ENCODE assay signal across 1 cellular context in the genomic region with DNA sequence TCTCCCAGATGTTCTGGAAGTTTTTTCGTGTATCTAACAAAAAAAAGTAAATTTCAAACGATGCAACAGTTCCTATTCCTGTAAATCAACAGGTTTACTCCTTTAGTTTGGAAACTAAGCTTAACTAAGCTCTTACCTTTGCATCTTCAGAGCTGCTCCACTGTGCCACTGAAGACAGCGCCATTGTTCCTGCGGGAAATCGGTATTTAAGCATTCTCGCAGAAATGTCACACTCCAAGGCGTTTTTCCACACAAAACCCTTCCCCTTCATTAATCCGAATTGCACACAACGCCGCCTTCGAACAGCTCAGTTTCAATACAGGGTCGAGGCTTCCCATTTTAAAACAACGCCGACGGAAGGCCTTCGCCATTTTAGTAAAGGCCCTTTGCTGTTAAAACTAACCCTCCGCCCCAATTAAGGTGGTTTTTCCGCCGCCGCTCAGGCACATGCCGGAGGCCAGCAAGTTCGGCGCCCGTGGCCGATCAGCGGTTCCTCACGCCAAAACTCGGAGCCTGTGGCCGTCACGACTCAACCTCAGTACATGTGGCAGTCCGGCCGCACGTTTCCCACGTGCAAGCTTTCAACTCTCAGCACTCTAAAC.
TF ChIP-seq lines count a peak whose summit lies in the region.

No MANE protein-coding gene starts in this region.

TF ChIP-seq in K562, 482 proteins besides CTCF, POLR2A, EP300 and RAD21 (continued from another document and continues in another):
- TF ChIP-seq, protein P1, sequence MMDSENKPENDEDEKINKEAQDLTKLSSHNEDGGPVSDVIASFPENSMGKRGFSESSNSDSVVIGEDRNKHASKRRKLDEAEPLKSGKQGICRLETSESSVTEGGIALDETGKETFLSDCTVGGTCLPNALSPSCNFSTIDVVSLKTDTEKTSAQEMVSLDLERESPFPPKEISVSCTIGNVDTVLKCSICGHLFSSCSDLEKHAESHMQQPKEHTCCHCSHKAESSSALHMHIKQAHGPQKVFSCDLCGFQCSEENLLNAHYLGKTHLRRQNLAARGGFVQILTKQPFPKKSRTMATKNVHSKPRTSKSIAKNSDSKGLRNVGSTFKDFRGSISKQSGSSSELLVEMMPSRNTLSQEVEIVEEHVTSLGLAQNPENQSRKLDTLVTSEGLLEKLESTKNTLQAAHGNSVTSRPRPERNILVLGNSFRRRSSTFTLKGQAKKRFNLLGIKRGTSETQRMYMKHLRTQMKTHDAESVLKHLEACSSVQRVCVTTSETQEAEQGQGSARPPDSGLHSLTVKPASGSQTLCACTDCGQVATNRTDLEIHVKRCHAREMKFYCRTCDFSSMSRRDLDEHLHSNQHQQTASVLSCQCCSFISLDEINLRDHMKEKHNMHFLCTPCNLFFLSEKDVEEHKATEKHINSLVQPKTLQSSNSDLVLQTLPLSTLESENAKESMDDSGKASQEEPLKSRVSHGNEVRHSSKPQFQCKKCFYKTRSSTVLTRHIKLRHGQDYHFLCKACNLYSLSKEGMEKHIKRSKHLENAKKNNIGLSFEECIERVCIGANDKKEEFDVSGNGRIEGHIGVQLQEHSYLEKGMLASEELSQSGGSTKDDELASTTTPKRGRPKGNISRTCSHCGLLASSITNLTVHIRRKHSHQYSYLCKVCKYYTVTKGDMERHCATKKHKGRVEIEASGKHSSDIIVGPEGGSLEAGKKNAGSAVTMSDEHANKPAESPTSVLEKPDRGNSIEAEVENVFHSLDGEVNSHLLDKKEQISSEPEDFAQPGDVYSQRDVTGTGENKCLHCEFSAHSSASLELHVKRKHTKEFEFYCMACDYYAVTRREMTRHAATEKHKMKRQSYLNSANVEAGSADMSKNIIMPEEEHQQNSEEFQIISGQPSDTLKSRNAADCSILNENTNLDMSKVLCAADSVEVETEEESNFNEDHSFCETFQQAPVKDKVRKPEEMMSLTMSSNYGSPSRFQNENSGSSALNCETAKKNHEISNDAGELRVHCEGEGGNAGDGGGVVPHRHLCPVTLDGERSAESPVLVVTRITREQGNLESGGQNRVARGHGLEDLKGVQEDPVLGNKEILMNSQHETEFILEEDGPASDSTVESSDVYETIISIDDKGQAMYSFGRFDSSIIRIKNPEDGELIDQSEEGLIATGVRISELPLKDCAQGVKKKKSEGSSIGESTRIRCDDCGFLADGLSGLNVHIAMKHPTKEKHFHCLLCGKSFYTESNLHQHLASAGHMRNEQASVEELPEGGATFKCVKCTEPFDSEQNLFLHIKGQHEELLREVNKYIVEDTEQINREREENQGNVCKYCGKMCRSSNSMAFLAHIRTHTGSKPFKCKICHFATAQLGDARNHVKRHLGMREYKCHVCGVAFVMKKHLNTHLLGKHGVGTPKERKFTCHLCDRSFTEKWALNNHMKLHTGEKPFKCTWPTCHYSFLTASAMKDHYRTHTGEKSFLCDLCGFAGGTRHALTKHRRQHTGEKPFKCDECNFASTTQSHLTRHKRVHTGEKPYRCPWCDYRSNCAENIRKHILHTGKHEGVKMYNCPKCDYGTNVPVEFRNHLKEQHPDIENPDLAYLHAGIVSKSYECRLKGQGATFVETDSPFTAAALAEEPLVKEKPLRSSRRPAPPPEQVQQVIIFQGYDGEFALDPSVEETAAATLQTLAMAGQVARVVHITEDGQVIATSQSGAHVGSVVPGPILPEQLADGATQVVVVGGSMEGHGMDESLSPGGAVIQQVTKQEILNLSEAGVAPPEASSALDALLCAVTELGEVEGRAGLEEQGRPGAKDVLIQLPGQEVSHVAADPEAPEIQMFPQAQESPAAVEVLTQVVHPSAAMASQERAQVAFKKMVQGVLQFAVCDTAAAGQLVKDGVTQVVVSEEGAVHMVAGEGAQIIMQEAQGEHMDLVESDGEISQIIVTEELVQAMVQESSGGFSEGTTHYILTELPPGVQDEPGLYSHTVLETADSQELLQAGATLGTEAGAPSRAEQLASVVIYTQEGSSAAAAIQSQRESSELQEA (IDR thresholded peaks at IDR 0.05; ENCODE audit: low read depth) = no peak
- no peak for TF ChIP-seq MED1 (CRISPR knock-in tag; IDR thresholded peaks at IDR 0.05; ENCODE audit: borderline replicate concordance)
- TF ChIP-seq SRF (CRISPR knock-in tag; IDR thresholded peaks at IDR 0.05) = 0 out of 4 replicates have a peak, but pooled peaks of 1 of the 2 experiments have one; percentile 4
- TF ChIP-seq ZNF696 (CRISPR knock-in tag; conservative IDR thresholded peaks at IDR 0.05) = no peak
- TF ChIP-seq, protein P2, sequence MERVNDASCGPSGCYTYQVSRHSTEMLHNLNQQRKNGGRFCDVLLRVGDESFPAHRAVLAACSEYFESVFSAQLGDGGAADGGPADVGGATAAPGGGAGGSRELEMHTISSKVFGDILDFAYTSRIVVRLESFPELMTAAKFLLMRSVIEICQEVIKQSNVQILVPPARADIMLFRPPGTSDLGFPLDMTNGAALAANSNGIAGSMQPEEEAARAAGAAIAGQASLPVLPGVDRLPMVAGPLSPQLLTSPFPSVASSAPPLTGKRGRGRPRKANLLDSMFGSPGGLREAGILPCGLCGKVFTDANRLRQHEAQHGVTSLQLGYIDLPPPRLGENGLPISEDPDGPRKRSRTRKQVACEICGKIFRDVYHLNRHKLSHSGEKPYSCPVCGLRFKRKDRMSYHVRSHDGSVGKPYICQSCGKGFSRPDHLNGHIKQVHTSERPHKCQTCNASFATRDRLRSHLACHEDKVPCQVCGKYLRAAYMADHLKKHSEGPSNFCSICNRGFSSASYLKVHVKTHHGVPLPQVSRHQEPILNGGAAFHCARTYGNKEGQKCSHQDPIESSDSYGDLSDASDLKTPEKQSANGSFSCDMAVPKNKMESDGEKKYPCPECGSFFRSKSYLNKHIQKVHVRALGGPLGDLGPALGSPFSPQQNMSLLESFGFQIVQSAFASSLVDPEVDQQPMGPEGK (CRISPR knock-in tag; IDR thresholded peaks at IDR 0.05; ENCODE audit: borderline replicate concordance) = peak; percentile 77; the same call in 1 of the 2 replicates
- TF ChIP-seq, protein P3, sequence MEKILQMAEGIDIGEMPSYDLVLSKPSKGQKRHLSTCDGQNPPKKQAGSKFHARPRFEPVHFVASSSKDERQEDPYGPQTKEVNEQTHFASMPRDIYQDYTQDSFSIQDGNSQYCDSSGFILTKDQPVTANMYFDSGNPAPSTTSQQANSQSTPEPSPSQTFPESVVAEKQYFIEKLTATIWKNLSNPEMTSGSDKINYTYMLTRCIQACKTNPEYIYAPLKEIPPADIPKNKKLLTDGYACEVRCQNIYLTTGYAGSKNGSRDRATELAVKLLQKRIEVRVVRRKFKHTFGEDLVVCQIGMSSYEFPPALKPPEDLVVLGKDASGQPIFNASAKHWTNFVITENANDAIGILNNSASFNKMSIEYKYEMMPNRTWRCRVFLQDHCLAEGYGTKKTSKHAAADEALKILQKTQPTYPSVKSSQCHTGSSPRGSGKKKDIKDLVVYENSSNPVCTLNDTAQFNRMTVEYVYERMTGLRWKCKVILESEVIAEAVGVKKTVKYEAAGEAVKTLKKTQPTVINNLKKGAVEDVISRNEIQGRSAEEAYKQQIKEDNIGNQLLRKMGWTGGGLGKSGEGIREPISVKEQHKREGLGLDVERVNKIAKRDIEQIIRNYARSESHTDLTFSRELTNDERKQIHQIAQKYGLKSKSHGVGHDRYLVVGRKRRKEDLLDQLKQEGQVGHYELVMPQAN (IDR thresholded peaks at IDR 0.05; ENCODE audit: borderline replicate concordance) = peak; percentile 66
- TF ChIP-seq L3MBTL2 (IDR thresholded peaks at IDR 0.05) = no peak
- no peak for TF ChIP-seq EWSR1 (IDR thresholded peaks at IDR 0.05; ENCODE audit: borderline replicate concordance, low read depth, partially characterized antibody)
- TF ChIP-seq, protein P4, sequence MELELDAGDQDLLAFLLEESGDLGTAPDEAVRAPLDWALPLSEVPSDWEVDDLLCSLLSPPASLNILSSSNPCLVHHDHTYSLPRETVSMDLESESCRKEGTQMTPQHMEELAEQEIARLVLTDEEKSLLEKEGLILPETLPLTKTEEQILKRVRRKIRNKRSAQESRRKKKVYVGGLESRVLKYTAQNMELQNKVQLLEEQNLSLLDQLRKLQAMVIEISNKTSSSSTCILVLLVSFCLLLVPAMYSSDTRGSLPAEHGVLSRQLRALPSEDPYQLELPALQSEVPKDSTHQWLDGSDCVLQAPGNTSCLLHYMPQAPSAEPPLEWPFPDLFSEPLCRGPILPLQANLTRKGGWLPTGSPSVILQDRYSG (tag; conservative IDR thresholded peaks at IDR 0.05; ENCODE audit: low read depth) = no peak
- peak; percentile 96 for TF ChIP-seq FOXK1 (CRISPR knock-in tag; IDR thresholded peaks at IDR 0.05; ENCODE audit: borderline replicate concordance)
- TF ChIP-seq SRSF3 (IDR thresholded peaks at IDR 0.05; ENCODE audit: insufficient read depth, low read length) = peak; percentile 70; the same call in 1 of the 2 replicates
- TF ChIP-seq ERF (CRISPR knock-in tag; IDR thresholded peaks at IDR 0.05) = 0 out of 2 replicates have a peak, but pooled peaks have one; percentile 49
- TF ChIP-seq ZNF274 (IDR thresholded peaks at IDR 0.05; ENCODE audit: borderline replicate concordance, low read depth, low read length) = no peak
- peak; percentile 54; the same call in 1 of the 2 replicates for TF ChIP-seq MXI1 (IDR thresholded peaks at IDR 0.05; ENCODE audit: low read depth, low read length)
- TF ChIP-seq ATF7 (IDR thresholded peaks at IDR 0.05) = no peak
- TF ChIP-seq ZNF79 (CRISPR knock-in tag; IDR thresholded peaks at IDR 0.05; ENCODE audit: low read depth) = no peak
- no peak for TF ChIP-seq MTA1 (IDR thresholded peaks at IDR 0.05; ENCODE audit: borderline replicate concordance)
- no peak for TF ChIP-seq MCM5 (IDR thresholded peaks at IDR 0.05; ENCODE audit: low read depth)
- TF ChIP-seq ARNT (IDR thresholded peaks at IDR 0.05) = 0 out of 4 replicates have a peak, but pooled peaks of 1 of the 2 experiments have one; percentile 52
- TF ChIP-seq STAT5A (IDR thresholded peaks at IDR 0.05; ENCODE audit: borderline replicate concordance, low read length) = 0 out of 2 replicates have a peak, but pooled peaks have one; percentile 14
- peak; percentile 23; the same call in 1 of the 2 replicates for TF ChIP-seq HDAC2 (IDR thresholded peaks at IDR 0.05)
- no peak for TF ChIP-seq BRF1 (IDR thresholded peaks at IDR 0.05; ENCODE audit: borderline replicate concordance, extremely low read depth, insufficient read length)
- TF ChIP-seq MTA3 (IDR thresholded peaks at IDR 0.05; ENCODE audit: borderline replicate concordance) = no peak
- TF ChIP-seq RBBP5 (IDR thresholded peaks at IDR 0.05; ENCODE audit: borderline replicate concordance, insufficient read depth, low read length, poor library complexity, severe bottlenecking) = peak; percentile 44
- no peak for TF ChIP-seq HNRNPH1 (optimal IDR thresholded peaks at IDR 0.05; ENCODE audit: low read depth, low read length)
- TF ChIP-seq ADNP (tag; IDR thresholded peaks at IDR 0.05) = no peak
- peak; percentile 34; the same call in 1 of the 2 replicates for TF ChIP-seq SMARCE1 (IDR thresholded peaks at IDR 0.05)
- TF ChIP-seq ZC3H4 (CRISPR knock-in tag; IDR thresholded peaks at IDR 0.05; ENCODE audit: borderline replicate concordance) = peak; percentile 90; the same call in 1 of the 2 replicates
- TF ChIP-seq PHTF2 (CRISPR knock-in tag; IDR thresholded peaks at IDR 0.05) = peak; percentile 93; the same call in 1 of the 2 replicates
- TF ChIP-seq, protein P5, sequence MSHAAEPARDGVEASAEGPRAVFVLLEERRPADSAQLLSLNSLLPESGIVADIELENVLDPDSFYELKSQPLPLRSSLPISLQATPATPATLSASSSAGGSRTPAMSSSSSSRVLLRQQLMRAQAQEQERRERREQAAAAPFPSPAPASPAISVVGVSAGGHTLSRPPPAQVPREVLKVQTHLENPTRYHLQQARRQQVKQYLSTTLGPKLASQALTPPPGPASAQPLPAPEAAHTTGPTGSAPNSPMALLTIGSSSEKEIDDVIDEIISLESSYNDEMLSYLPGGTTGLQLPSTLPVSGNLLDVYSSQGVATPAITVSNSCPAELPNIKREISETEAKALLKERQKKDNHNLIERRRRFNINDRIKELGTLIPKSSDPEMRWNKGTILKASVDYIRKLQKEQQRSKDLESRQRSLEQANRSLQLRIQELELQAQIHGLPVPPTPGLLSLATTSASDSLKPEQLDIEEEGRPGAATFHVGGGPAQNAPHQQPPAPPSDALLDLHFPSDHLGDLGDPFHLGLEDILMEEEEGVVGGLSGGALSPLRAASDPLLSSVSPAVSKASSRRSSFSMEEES (CRISPR knock-in tag; IDR thresholded peaks at IDR 0.05) = no peak
- TF ChIP-seq ZNF311 (CRISPR knock-in tag; IDR thresholded peaks at IDR 0.05) = no peak
- TF ChIP-seq, protein P6, sequence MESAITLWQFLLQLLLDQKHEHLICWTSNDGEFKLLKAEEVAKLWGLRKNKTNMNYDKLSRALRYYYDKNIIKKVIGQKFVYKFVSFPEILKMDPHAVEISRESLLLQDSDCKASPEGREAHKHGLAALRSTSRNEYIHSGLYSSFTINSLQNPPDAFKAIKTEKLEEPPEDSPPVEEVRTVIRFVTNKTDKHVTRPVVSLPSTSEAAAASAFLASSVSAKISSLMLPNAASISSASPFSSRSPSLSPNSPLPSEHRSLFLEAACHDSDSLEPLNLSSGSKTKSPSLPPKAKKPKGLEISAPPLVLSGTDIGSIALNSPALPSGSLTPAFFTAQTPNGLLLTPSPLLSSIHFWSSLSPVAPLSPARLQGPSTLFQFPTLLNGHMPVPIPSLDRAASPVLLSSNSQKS (CRISPR knock-in tag; IDR thresholded peaks at IDR 0.05) = no peak
- TF ChIP-seq SMARCB1 (IDR thresholded peaks at IDR 0.05; ENCODE audit: insufficient read length, low read depth) = no peak
- TF ChIP-seq, protein P7, sequence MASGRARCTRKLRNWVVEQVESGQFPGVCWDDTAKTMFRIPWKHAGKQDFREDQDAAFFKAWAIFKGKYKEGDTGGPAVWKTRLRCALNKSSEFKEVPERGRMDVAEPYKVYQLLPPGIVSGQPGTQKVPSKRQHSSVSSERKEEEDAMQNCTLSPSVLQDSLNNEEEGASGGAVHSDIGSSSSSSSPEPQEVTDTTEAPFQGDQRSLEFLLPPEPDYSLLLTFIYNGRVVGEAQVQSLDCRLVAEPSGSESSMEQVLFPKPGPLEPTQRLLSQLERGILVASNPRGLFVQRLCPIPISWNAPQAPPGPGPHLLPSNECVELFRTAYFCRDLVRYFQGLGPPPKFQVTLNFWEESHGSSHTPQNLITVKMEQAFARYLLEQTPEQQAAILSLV (tag; IDR thresholded peaks at IDR 0.05) = no peak
- TF ChIP-seq GATA2 (CRISPR knock-in tag; IDR thresholded peaks at IDR 0.05) = no peak
- TF ChIP-seq FOXP1 (CRISPR knock-in tag; IDR thresholded peaks at IDR 0.05) = no peak
- no peak for TF ChIP-seq HSF4 (CRISPR knock-in tag; IDR thresholded peaks at IDR 0.05; ENCODE audit: borderline replicate concordance)
- no peak for TF ChIP-seq MYC (IDR thresholded peaks at IDR 0.05; ENCODE audit: low read depth, low read length)
- peak; percentile 87; the same call in 1 of the 2 replicates for TF ChIP-seq MYC (CRISPR knock-in tag; IDR thresholded peaks at IDR 0.05; ENCODE audit: borderline replicate concordance, low read depth)
- TF ChIP-seq ZNF232 (CRISPR knock-in tag; IDR thresholded peaks at IDR 0.05) = peak; percentile 73; the same call in 1 of the 2 replicates
- peak; percentile 78 for TF ChIP-seq RBM22 (IDR thresholded peaks at IDR 0.05; ENCODE audit: low read depth, low read length, poor library complexity, severe bottlenecking)
- TF ChIP-seq PHB (CRISPR knock-in tag; IDR thresholded peaks at IDR 0.05) = peak; percentile 82; the same call in 1 of the 2 replicates
